Comparison of ENCODE assay signal across 21 cellular contexts in the genomic region with DNA sequence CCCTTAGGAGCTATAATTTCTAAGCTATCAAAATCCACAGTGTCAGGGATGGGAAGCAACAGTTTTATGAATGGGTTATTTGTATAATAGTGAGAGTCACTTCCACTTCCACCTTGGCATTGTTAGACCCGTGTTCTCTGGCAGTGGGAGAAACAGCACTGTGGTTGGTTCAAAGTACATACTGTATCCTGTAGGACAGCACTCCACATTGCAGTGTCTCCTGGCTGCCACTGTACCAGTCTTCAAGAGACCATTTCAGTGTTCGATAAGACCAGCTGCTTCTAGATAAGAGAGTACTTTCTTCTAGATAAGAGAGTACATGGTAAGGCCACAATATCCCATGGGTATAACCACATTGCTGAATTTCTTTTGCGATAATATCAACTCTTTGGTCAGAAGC. TPM values are rescaled to one million over a fixed set of nuclear protein-coding genes. Genes with fewer than 3 reads are reported as not detected.
"Had no signal": no experiment of that assay in that cellular context is flagged by ENCODE, and none has a peak within 500 bp of the region (broad histone marks: within the 10 kb centered on the region; RNA-seq: fewer than 3 reads in every experiment).

No MANE protein-coding gene starts in this region.

- H3K27ac ChIP-seq: esophagus muscularis mucosa, gastroesophageal sphincter, lower lobe of right lung, neural progenitor cell, ovary, psoas muscle, thyroid gland had no signal

- DNase-seq: effector memory CD4-positive, alpha-beta T cell; head of caudate nucleus; hippocampal formation; lower lobe of right lung; nucleus accumbens; ovary; psoas muscle; retina; stimulated activated naive CD4-positive, alpha-beta T cell treated with Interleukin-2 at 50 U/mL for 16 hours; thyroid gland had no signal

- ATAC-seq: gastroesophageal sphincter; lower lobe of right lung; natural killer cell treated with Interleukin-12 subunit alpha and Interleukin-12 subunit beta and Interleukin-15 and Interleukin-18, amount 100 ng/mL, for 72 hours; psoas muscle; sciatic nerve had no signal

- H3K27me3 ChIP-seq: esophagus muscularis mucosa, gastroesophageal sphincter, neural progenitor cell, ovary, thyroid gland had no signal

- H3K4me1 Mint-ChIP-seq: mesothelial cell of epicardium, neural progenitor cell had no signal

- H3K27me3 Mint-ChIP-seq: natural killer cell treated with Interleukin-12 subunit alpha and Interleukin-12 subunit beta and Interleukin-15 and Interleukin-18, amount 100 ng/mL, for 72 hours; type B pancreatic cell had no signal

- H3K9me3 ChIP-seq: esophagus muscularis mucosa, gastroesophageal sphincter, lower lobe of right lung, ovary, psoas muscle, thyroid gland had no signal

- H3K4me3 Mint-ChIP-seq: memory B cell; mesothelial cell of epicardium; natural killer cell treated with Interleukin-12 subunit alpha and Interleukin-12 subunit beta and Interleukin-15 and Interleukin-18, amount 100 ng/mL, for 72 hours; neural progenitor cell; type B pancreatic cell had no signal

- H3K9me3 Mint-ChIP-seq: memory B cell; natural killer cell treated with Interleukin-12 subunit alpha and Interleukin-12 subunit beta and Interleukin-15 and Interleukin-18, amount 100 ng/mL, for 72 hours; neural progenitor cell; type B pancreatic cell had no signal

- H3K36me3 Mint-ChIP-seq: mesothelial cell of epicardium; natural killer cell treated with Interleukin-12 subunit alpha and Interleukin-12 subunit beta and Interleukin-15 and Interleukin-18, amount 100 ng/mL, for 72 hours; neural progenitor cell; type B pancreatic cell had no signal

- H3K4me3 ChIP-seq: esophagus muscularis mucosa, gastroesophageal sphincter, lower lobe of right lung, neural progenitor cell, ovary, psoas muscle, thyroid gland had no signal

- H3K4me1 ChIP-seq: gastroesophageal sphincter, lower lobe of right lung, neural progenitor cell, psoas muscle had no signal

- H3K27ac Mint-ChIP-seq: memory B cell; mesothelial cell of epicardium; natural killer cell treated with Interleukin-12 subunit alpha and Interleukin-12 subunit beta and Interleukin-15 and Interleukin-18, amount 100 ng/mL, for 72 hours; neural progenitor cell; type B pancreatic cell had no signal

- H3K36me3 ChIP-seq: esophagus muscularis mucosa, gastroesophageal sphincter, lower lobe of right lung, neural progenitor cell, ovary, thyroid gland had no signal

RNA-seq across cellular contexts. Expression of gene GDAP1L1, which starts 35.0 kb away (rescaled TPM):
- total RNA-seq: fibroblast of villous mesenchyme; kidney epithelial cell; lower lobe of right lung; natural killer cell treated with Interleukin-12 subunit alpha and Interleukin-12 subunit beta and Interleukin-15 and Interleukin-18, amount 100 ng/mL, for 72 hours; psoas muscle; sciatic nerve; skeletal muscle tissue had no signal

RNA-seq across cellular contexts. Expression of gene R3HDML, which starts 54.7 kb away (rescaled TPM):
- total RNA-seq: esophagus muscularis mucosa; fibroblast of villous mesenchyme; gastroesophageal sphincter; kidney epithelial cell; lower lobe of right lung; mesothelial cell of epicardium; natural killer cell treated with Interleukin-12 subunit alpha and Interleukin-12 subunit beta and Interleukin-15 and Interleukin-18, amount 100 ng/mL, for 72 hours; ovary; psoas muscle; sciatic nerve; skeletal muscle tissue; thyroid gland had no signal
